In genomic region chr3:11173828-11174465, GRCh38 we compare ENCODE assay signal across 25 cellular contexts. TPM values are rescaled to one million over a fixed set of nuclear protein-coding genes. Genes with fewer than 3 reads are reported as not detected.
"Had no signal": no experiment of that assay in that cellular context is flagged by ENCODE, and none has a peak within 500 bp of the region (broad histone marks: within the 10 kb centered on the region; RNA-seq: fewer than 3 reads in every experiment).

No MANE protein-coding gene starts in this region.

- H3K4me1 Mint-ChIP-seq: activated CD4-positive, alpha-beta T cell treated with anti-CD3 and anti-CD28 coated beads, Interleukin-2, amount 10 ng/mL, durations not matched to agents 7 days and 5 days; activated T-helper 17 cell treated with anti-CD3 and anti-CD28 coated beads, Interleukin-2, amount 50 U/mL, for 72 hours had no signal

- H3K36me3 Mint-ChIP-seq: activated CD4-positive, alpha-beta memory T cell treated with anti-CD3 and anti-CD28 coated beads for 36 hours; activated naive CD8-positive, alpha-beta T cell had no signal

- H3K4me3 Mint-ChIP-seq: activated CD4-positive, alpha-beta memory T cell treated with anti-CD3 and anti-CD28 coated beads for 36 hours; activated CD4-positive, alpha-beta T cell treated with anti-CD3 and anti-CD28 coated beads, Interleukin-2, amount 10 ng/mL, durations not matched to agents 7 days and 5 days; activated naive CD4-positive, alpha-beta T cell treated with anti-CD3 and anti-CD28 coated beads for 36 hours; activated naive CD8-positive, alpha-beta T cell; activated T-helper 17 cell treated with anti-CD3 and anti-CD28 coated beads, Interleukin-2, amount 50 U/mL, for 72 hours had no signal

- H3K27me3 ChIP-seq: brain microvascular endothelial cell, MG63 had no signal

- H3K27ac Mint-ChIP-seq: activated CD4-positive, alpha-beta memory T cell treated with anti-CD3 and anti-CD28 coated beads for 36 hours; activated CD4-positive, alpha-beta T cell treated with anti-CD3 and anti-CD28 coated beads, Interleukin-2, amount 10 ng/mL, durations not matched to agents 7 days and 5 days; activated naive CD4-positive, alpha-beta T cell treated with anti-CD3 and anti-CD28 coated beads for 36 hours; activated naive CD8-positive, alpha-beta T cell; activated T-helper 17 cell treated with anti-CD3 and anti-CD28 coated beads, Interleukin-2, amount 50 U/mL, for 72 hours had no signal

- H3K27ac ChIP-seq: brain microvascular endothelial cell, KMS-11, VCaP had no signal

- ATAC-seq: activated T-helper 17 cell treated with anti-CD3 and anti-CD28 coated beads, Interleukin-2, amount 50 U/mL, for 72 hours; PC-3 had no signal

- DNase-seq: activated CD4-positive, alpha-beta memory T cell treated with anti-CD3 and anti-CD28 coated beads for 36 hours; activated CD4-positive, alpha-beta T cell treated with anti-CD3 and anti-CD28 coated beads, Interleukin-2, amount 10 ng/mL, durations not matched to agents 7 days and 5 days; activated CD4-positive, CD25-positive, alpha-beta regulatory T cell; activated CD8-positive, alpha-beta memory T cell treated with anti-CD3 and anti-CD28 coated beads for 24 hours; activated gamma-delta T cell; activated naive CD4-positive, alpha-beta T cell treated with anti-CD3 and anti-CD28 coated beads for 36 hours; activated T-cell treated with anti-CD3 and anti-CD28 coated beads, Interleukin-2, amount 50 U/mL, for 48 hours; amygdala; brain microvascular endothelial cell; MG63; MV-4-11; NCI-H1092 treated with DMSO at 0.1 percent for 48 hours; NCI-H1417 treated with DMSO at 0.1 percent for 48 hours; NCI-H1694; NCI-H2029 treated with DMSO at 0.1 percent for 48 hours; NCI-H446; NCI-H524; PC-3; SHP77 treated with DMSO at 0.1 percent for 48 hours; T-helper 1 cell had no signal

- H3K4me3 ChIP-seq: MG63 had no signal

- H3K9me3 ChIP-seq: MG63 had no signal

- H3K9me3 Mint-ChIP-seq: activated CD4-positive, alpha-beta memory T cell treated with anti-CD3 and anti-CD28 coated beads for 36 hours; activated CD4-positive, alpha-beta T cell treated with anti-CD3 and anti-CD28 coated beads, Interleukin-2, amount 10 ng/mL, durations not matched to agents 7 days and 5 days; activated naive CD4-positive, alpha-beta T cell treated with anti-CD3 and anti-CD28 coated beads for 36 hours; activated T-helper 17 cell treated with anti-CD3 and anti-CD28 coated beads, Interleukin-2, amount 50 U/mL, for 72 hours had no signal

- H3K36me3 ChIP-seq: brain microvascular endothelial cell, MG63 had no signal

RNA-seq across cellular contexts. Expression of gene HRH1, which starts 19.7 kb away (rescaled TPM):
- total RNA-seq: SK-MEL-5 had no signal
